Comparison of ENCODE assay signal across 8 cellular contexts in the genomic region with DNA sequence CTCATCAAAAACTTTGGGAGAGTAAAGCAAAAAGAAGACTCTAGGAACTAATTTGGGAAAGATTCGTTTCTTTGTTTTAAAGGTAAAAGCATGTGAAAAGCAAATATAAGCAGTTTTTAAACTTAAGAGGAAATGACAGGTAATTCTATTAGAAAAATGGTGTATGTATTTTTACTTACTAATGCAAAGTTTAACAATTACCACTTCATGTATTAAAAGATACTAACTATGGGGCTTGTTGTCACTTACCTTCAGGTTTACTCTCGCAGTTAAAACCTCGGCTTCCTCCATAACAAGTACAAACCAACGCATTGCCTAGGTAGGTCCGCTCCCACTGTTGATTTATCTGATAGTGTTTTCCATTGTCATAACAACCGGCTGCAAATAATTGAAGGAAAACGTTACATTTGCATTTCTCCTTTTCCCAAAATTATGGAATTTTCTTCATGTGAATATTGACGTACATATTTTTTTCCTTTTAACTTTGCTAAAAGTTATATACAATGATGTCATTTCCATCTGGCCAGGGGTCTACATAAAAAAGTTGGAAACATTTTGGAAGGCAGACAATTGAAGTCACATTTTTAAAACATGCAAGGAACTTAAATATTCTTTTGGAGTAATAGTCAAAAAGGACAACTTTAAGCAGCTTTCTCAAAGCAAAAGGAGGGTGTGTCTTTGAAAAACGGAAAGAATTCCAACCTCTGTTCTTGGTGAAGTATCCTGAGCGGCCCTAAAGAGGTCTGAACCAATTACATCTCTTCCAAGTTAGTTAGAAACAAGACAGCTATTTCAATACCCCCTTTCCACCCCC. TPM values are rescaled to one million over a fixed set of nuclear protein-coding genes. Genes with fewer than 3 reads are reported as not detected.
DNase-seq lines count a peak whose midpoint lies in the region; ATAC-seq and TF ChIP-seq lines count a peak whose summit lies in the region.
"Had no signal": no experiment of that assay in that cellular context is flagged by ENCODE, and none has a peak within 500 bp of the region (broad histone marks: within the 10 kb centered on the region; RNA-seq: fewer than 3 reads in every experiment).

No MANE protein-coding gene starts in this region.

- H3K4me1 ChIP-seq in iPS-15b (ENCODE audit: control insufficient read depth, insufficient read depth, low read length) (no peaks in the 10 kb centered on the region), smooth muscle cell (ENCODE audit: low read depth) (peaks cover 33% of the 10 kb centered on the region)

- DNase-seq in HFFc6 (no peak), smooth muscle cell (lab: John Stamatoyannopoulos, UW; ENCODE audit: unreplicated experiment) (no peak), mesenteric fat pad (ENCODE audit: low spot score) (no peak), NCI-H1694 treated with DMSO at 0.1 percent for 48 hours (lab: John Stamatoyannopoulos, UW) (no peak), RWPE1 (ENCODE audit: low spot score) (no peak)
- DNase-seq: activated CD4-positive, alpha-beta T cell treated with anti-CD3 and anti-CD28 coated beads for 4 hours had no signal

- peak overlapping the region; percentile 95 for H3K4me3 Mint-ChIP-seq in HFFc6
- peak overlapping the region; percentile 74 for H3K4me3 Mint-ChIP-seq in activated T-helper 17 cell treated with anti-CD3 and anti-CD28 coated beads, Interleukin-2, amount 50 U/mL, for 72 hours

- H3K9me3 Mint-ChIP-seq in HFFc6: no peaks in the 10 kb centered on the region
- H3K9me3 Mint-ChIP-seq in activated T-helper 17 cell treated with anti-CD3 and anti-CD28 coated beads, Interleukin-2, amount 50 U/mL, for 72 hours: peaks cover 4% of the 10 kb centered on the region

- no peaks in the 10 kb centered on the region for H3K9me3 ChIP-seq in iPS-15b (ENCODE audit: control insufficient read depth, insufficient read depth, low read length)
- H3K9me3 ChIP-seq in smooth muscle cell (replicated peaks; ENCODE audit: low read depth): no peaks in the 10 kb centered on the region

- WGBS in smooth muscle cell (ENCODE audit: low lambda C conversion rate): 9% methylated on average over 10 of the region's 10 CpGs

- POLR2A ChIA-PET in RWPE1 (lab: Yijun Ruan, JAX; ENCODE audit: low non-redundant PET): no interaction called here

- H3K27ac Mint-ChIP-seq in HFFc6: peak overlapping the region; percentile 89
- H3K27ac Mint-ChIP-seq in activated T-helper 17 cell treated with anti-CD3 and anti-CD28 coated beads, Interleukin-2, amount 50 U/mL, for 72 hours: no peak overlapping the region

- H3K9ac ChIP-seq in iPS-15b (ENCODE audit: low read depth, low read length) (no peak overlapping the region), smooth muscle cell (ENCODE audit: low read depth) (peak overlapping the region; percentile 96)

- H3K79me2 ChIP-seq in smooth muscle cell (ENCODE audit: low read depth): peaks cover 83% of the 10 kb centered on the region

- CTCF ChIA-PET in RWPE1 (lab: Yijun Ruan, JAX): no interaction called here

- no peak for ATAC-seq in activated T-helper 17 cell treated with anti-CD3 and anti-CD28 coated beads, Interleukin-2, amount 50 U/mL, for 72 hours (replicated peaks)

- TF ChIP-seq CTCF in HFFc6 (IDR thresholded peaks at IDR 0.05) (no peak), smooth muscle cell (IDR thresholded peaks at IDR 0.05; ENCODE audit: borderline replicate concordance, insufficient read depth, poor library complexity, severe bottlenecking) (no peak), RWPE1 (conservative IDR thresholded peaks at IDR 0.05; ENCODE audit: low read depth) (no peak)

- peaks cover 61% of the 10 kb centered on the region for H4K20me1 ChIP-seq in smooth muscle cell (ENCODE audit: low read depth)

- peaks cover 74% of the 10 kb centered on the region for H3K4me1 Mint-ChIP-seq in HFFc6 (ENCODE audit: low read depth)
- H3K4me1 Mint-ChIP-seq in activated T-helper 17 cell treated with anti-CD3 and anti-CD28 coated beads, Interleukin-2, amount 50 U/mL, for 72 hours: peaks cover 6% of the 10 kb centered on the region

- no peak overlapping the region for H2AFZ ChIP-seq in smooth muscle cell (ENCODE audit: low read depth)

- peak overlapping the region; percentile 96 for H3K27ac ChIP-seq in smooth muscle cell (ENCODE audit: low read depth)
- no peak overlapping the region for H3K27ac ChIP-seq in RWPE1

- H3K4me3 ChIP-seq in iPS-15b (ENCODE audit: low read depth, low read length) (peak overlapping the region; percentile 83), smooth muscle cell (peak overlapping the region; percentile 74)

- peaks cover 14% of the 10 kb centered on the region for H3K27me3 Mint-ChIP-seq in HFFc6 (ENCODE audit: insufficient read depth)
- peaks cover 64% of the 10 kb centered on the region for H3K27me3 Mint-ChIP-seq in activated T-helper 17 cell treated with anti-CD3 and anti-CD28 coated beads, Interleukin-2, amount 50 U/mL, for 72 hours

- peaks cover 53% of the 10 kb centered on the region for H3K36me3 Mint-ChIP-seq in HFFc6 (ENCODE audit: low read depth)
- no peaks in the 10 kb centered on the region for H3K36me3 Mint-ChIP-seq in activated T-helper 17 cell treated with anti-CD3 and anti-CD28 coated beads, Interleukin-2, amount 50 U/mL, for 72 hours (ENCODE audit: low read depth)

- H3K36me3 ChIP-seq in iPS-15b (ENCODE audit: control insufficient read depth, insufficient read depth, low read length) (no peaks in the 10 kb centered on the region), smooth muscle cell (ENCODE audit: low read depth) (peaks cover 13% of the 10 kb centered on the region)

- peaks cover 3% of the 10 kb centered on the region for H3K27me3 ChIP-seq in iPS-15b (ENCODE audit: control insufficient read depth, insufficient read depth, low read length)
- H3K27me3 ChIP-seq in smooth muscle cell (ENCODE audit: low read depth): no peaks in the 10 kb centered on the region

- peaks cover 77% of the 10 kb centered on the region for H3F3A ChIP-seq in smooth muscle cell (ENCODE audit: low read depth)

- peak overlapping the region; percentile 90 for H3K4me2 ChIP-seq in smooth muscle cell

RNA-seq across cellular contexts. Expression of a gene that starts 1.2 kb away (rescaled TPM):
- 1,000 to 10,000 TPM; 2,848 to 5,249 (median 2,869) TPM for total RNA-seq in HFFc6 (2021; fragmentation: NEBNext Ultra II Directional; extraction: Animal tissue kit (Norgen Biotek cat#: 25700))
- total RNA-seq in activated T-helper 17 cell treated with anti-CD3 and anti-CD28 coated beads, Interleukin-2, amount 50 U/mL, for 72 hours: 1 to 10 TPM in 1 of 2 donors, under 1 TPM in 1; 0.97 to 1.2 TPM
- total RNA-seq in smooth muscle cell (21,173 and 21,295 TPM in 2 replicates), mesenteric fat pad (217 TPM)
- 8,934 and 10,917 TPM in 2 replicates for polyA plus RNA-seq in smooth muscle cell

Comparison
In these comparisons a context has a peak if more than half of its experiments do, and no peak if none do; other contexts are left out.
1. RNA of a gene that starts 1.2 kb away (total RNA-seq): 21,173 to 21,295 TPM in smooth muscle cell, 2,848 to 5,249 TPM in HFFc6 and 217 TPM in mesenteric fat pad (single experiment); 0.97 to 1.2 TPM in activated T-helper 17 cell treated with anti-CD3 and anti-CD28 coated beads, Interleukin-2, amount 50 U/mL, for 72 hours; every median in the first group is over 10 times any median in the second.